In genomic region chr2:79394485-79394859, GRCh38 we compare ENCODE assay signal across 18 cellular contexts.
"Had no signal": no experiment of that assay in that cellular context is flagged by ENCODE, and none has a peak within 500 bp of the region (broad histone marks: within the 10 kb centered on the region; RNA-seq: fewer than 3 reads in every experiment).

No MANE protein-coding gene starts in this region.

- H3K9me3 ChIP-seq: gastrocnemius medialis, tibial artery had no signal

- H3K27ac Mint-ChIP-seq: activated CD4-positive, alpha-beta memory T cell treated with anti-CD3 and anti-CD28 coated beads, Interleukin-2, amount 10 ng/mL, durations not matched to agents 7 days and 5 days; activated naive CD4-positive, alpha-beta T cell treated with anti-CD3 and anti-CD28 coated beads, Interleukin-2, amount 50 U/mL, for 72 hours; activated T-cell treated with anti-CD3 and anti-CD28 coated beads, Interleukin-2, amount 50 U/mL, for 24 hours; dendritic cell treated with granulocyte-macrophage colony-stimulating factor and Interleukin-4, amounts not matched to agents 40 ng/mL and 50 ng/mL, for 4 days; effector memory CD8-positive, alpha-beta T cell; naive thymus-derived CD8-positive, alpha-beta T cell; stimulated activated naive B cell treated with anti-CD40 and anti-IgM and Interleukin-4, amounts not matched to agents 10 μg/mL and 1 μg/mL and 100 μg/mL, for 72 hours had no signal

- H3K27me3 ChIP-seq: brain microvascular endothelial cell, gastrocnemius medialis, left lung, tibial artery had no signal

- H3K36me3 Mint-ChIP-seq: stimulated activated naive B cell treated with anti-CD40 and anti-IgM and Interleukin-4, amounts not matched to agents 10 μg/mL and 1 μg/mL and 100 μg/mL, for 72 hours had no signal

- H3K4me1 Mint-ChIP-seq: activated CD4-positive, alpha-beta memory T cell treated with anti-CD3 and anti-CD28 coated beads, Interleukin-2, amount 10 ng/mL, durations not matched to agents 7 days and 5 days; naive thymus-derived CD8-positive, alpha-beta T cell; stimulated activated naive B cell treated with anti-CD40 and anti-IgM and Interleukin-4, amounts not matched to agents 10 μg/mL and 1 μg/mL and 100 μg/mL, for 72 hours had no signal

- H3K4me3 ChIP-seq: gastrocnemius medialis, left lung, tibial artery had no signal

- H3K36me3 ChIP-seq: brain microvascular endothelial cell, gastrocnemius medialis, left lung, tibial artery had no signal

- H3K27ac ChIP-seq: brain microvascular endothelial cell, gastrocnemius medialis, left lung, tibial artery had no signal

- ATAC-seq: activated naive CD4-positive, alpha-beta T cell treated with anti-CD3 and anti-CD28 coated beads, Interleukin-2, amount 50 U/mL, for 72 hours; effector memory CD8-positive, alpha-beta T cell; gastrocnemius medialis; left lung; naive thymus-derived CD8-positive, alpha-beta T cell; stimulated activated naive B cell treated with anti-CD40 and anti-IgM and Interleukin-4, amounts not matched to agents 10 μg/mL and 1 μg/mL and 100 μg/mL, for 72 hours had no signal

- H3K4me3 Mint-ChIP-seq: activated CD4-positive, alpha-beta memory T cell treated with anti-CD3 and anti-CD28 coated beads, Interleukin-2, amount 10 ng/mL, durations not matched to agents 7 days and 5 days; activated T-cell treated with anti-CD3 and anti-CD28 coated beads, Interleukin-2, amount 50 U/mL, for 24 hours; dendritic cell treated with granulocyte-macrophage colony-stimulating factor and Interleukin-4, amounts not matched to agents 40 ng/mL and 50 ng/mL, for 4 days; effector memory CD8-positive, alpha-beta T cell; naive thymus-derived CD8-positive, alpha-beta T cell; stimulated activated naive B cell treated with anti-CD40 and anti-IgM and Interleukin-4, amounts not matched to agents 10 μg/mL and 1 μg/mL and 100 μg/mL, for 72 hours had no signal

- H3K27me3 Mint-ChIP-seq: activated CD4-positive, alpha-beta memory T cell treated with anti-CD3 and anti-CD28 coated beads, Interleukin-2, amount 10 ng/mL, durations not matched to agents 7 days and 5 days; activated T-cell treated with anti-CD3 and anti-CD28 coated beads, Interleukin-2, amount 50 U/mL, for 24 hours; dendritic cell treated with granulocyte-macrophage colony-stimulating factor and Interleukin-4, amounts not matched to agents 40 ng/mL and 50 ng/mL, for 4 days; effector memory CD8-positive, alpha-beta T cell; naive thymus-derived CD8-positive, alpha-beta T cell; stimulated activated naive B cell treated with anti-CD40 and anti-IgM and Interleukin-4, amounts not matched to agents 10 μg/mL and 1 μg/mL and 100 μg/mL, for 72 hours had no signal

- H3K4me1 ChIP-seq: gastrocnemius medialis, left lung, tibial artery had no signal

- DNase-seq: activated CD4-positive, alpha-beta memory T cell treated with anti-CD3 and anti-CD28 coated beads, Interleukin-2, amount 10 ng/mL, durations not matched to agents 7 days and 5 days; activated CD4-positive, alpha-beta T cell treated with anti-CD3 and anti-CD28 coated beads for 4 hours; activated effector memory CD4-positive, alpha-beta T cell treated with anti-CD3 and anti-CD28 coated beads, Interleukin-2, amount 50 U/mL, for 16 hours; activated T-cell treated with anti-CD3 and anti-CD28 coated beads, Interleukin-2, amount 50 U/mL, for 24 hours; amniotic stem cell; brain microvascular endothelial cell; cerebellar nuclear complex; effector memory CD8-positive, alpha-beta T cell; gastrocnemius medialis; left lung; mammary epithelial cell; naive thymus-derived CD8-positive, alpha-beta T cell; stimulated activated CD4-positive, alpha-beta T cell treated with anti-CD3 and anti-CD28 coated beads, Interleukin-15, amount 100 ng/mL, for 24 hours; stimulated activated CD4-positive, alpha-beta T cell treated with anti-CD3 and anti-CD28 coated beads, Interleukin-4, amount 100 ng/mL, for 1 hour; stimulated activated naive B cell treated with anti-CD40 and anti-IgM and Interleukin-4, amounts not matched to agents 10 μg/mL and 1 μg/mL and 100 μg/mL, for 72 hours; tibial artery had no signal
